ENCODE assay signal across 19 cellular contexts in genomic region chr12:71011261-71011660, GRCh38.
DNase-seq lines count a peak whose midpoint lies in the region; ATAC-seq, FAIRE-seq and TF ChIP-seq lines count a peak whose summit lies in the region.
"Had no signal": no experiment of that assay in that cellular context is flagged by ENCODE, and none has a peak within 500 bp of the region (broad histone marks: within the 10 kb centered on the region; RNA-seq: fewer than 3 reads in every experiment).

No MANE protein-coding gene starts in this region.

- H3K9me2 ChIP-seq in HCT116 (ENCODE audit: insufficient read depth), result no peaks in the 10 kb centered on the region

- RAD21 ChIA-PET in HCT116 (lab: Charles Lee; ENCODE audit: low non-redundant PET in 1 of 2, low total read pairs in 2 of 2, uncharacterized antibody in 2 of 2, unreplicated experiment in 2 of 2), result no interaction called here

- no peaks in the 10 kb centered on the region for H3F3A ChIP-seq in neural progenitor cell (ENCODE audit: low read depth)

- H3K79me2 ChIP-seq in ACC112 (ENCODE audit: control insufficient read depth, insufficient read depth, low read length, unreplicated experiment) (no peaks in the 10 kb centered on the region), HCT116 (ENCODE audit: insufficient read depth, low read length) (no peaks in the 10 kb centered on the region), K562 (ENCODE audit: control insufficient read depth, insufficient read depth, low read length) (no peaks in the 10 kb centered on the region), neural progenitor cell (ENCODE audit: low read depth) (no peaks in the 10 kb centered on the region)

- no peak overlapping the region for H3K4me3 Mint-ChIP-seq in neural progenitor cell
- H3K4me3 Mint-ChIP-seq: activated CD8-positive, alpha-beta memory T cell treated with anti-CD3 and anti-CD28 coated beads, Interleukin-2, amount 10 ng/mL, durations not matched to agents 7 days and 5 days; stimulated activated naive CD8-positive, alpha-beta T cell treated with anti-CD3 and anti-CD28 coated beads, Interleukin-15, Interleukin-2, amounts not matched to agents 100 ng/mL and 50 ng/mL, for 24 hours had no signal

- no peak for TF ChIP-seq POLR2A in HCT116 (IDR thresholded peaks at IDR 0.05; ENCODE audit: borderline replicate concordance, extremely low read depth, insufficient read depth, insufficient read length)
- TF ChIP-seq POLR2A in K562 (conservative IDR thresholded peaks at IDR 0.05), result no peak

- DNase-seq in HCT116 (ENCODE audit: low read depth, low spot score) (no peak), K562 (ENCODE audit: extremely low read depth in 1 of 4, low spot score in 3 of 4) (no peak), kidney glomerular epithelial cell (lab: John Stamatoyannopoulos, UW) (peak; percentile 5), UCSD-AML1 (lab: John Stamatoyannopoulos, UW; ENCODE audit: unreplicated experiment) (no peak), NCI-H526 treated with DMSO at 0.1 percent for 48 hours (lab: John Stamatoyannopoulos, UW) (no peak), neural progenitor cell (ENCODE audit: low spot score) (no peak), mucosa of gallbladder (ENCODE audit: low spot score) (no peak)
- DNase-seq: activated CD8-positive, alpha-beta memory T cell treated with anti-CD3 and anti-CD28 coated beads, Interleukin-2, amount 10 ng/mL, durations not matched to agents 7 days and 5 days; amniotic stem cell; heart left ventricle; NCI-H2029; NCI-H524; OCI-M1; psoas muscle; T1000; uterus had no signal

- TF ChIP-seq CTCF in HCT116 (IDR thresholded peaks at IDR 0.05 in 2 of 3, conservative IDR thresholded peaks at IDR 0.05 in 1 of 3; ENCODE audit: borderline replicate concordance in 1 of 3, insufficient read depth in 1 of 3, low read depth in 2 of 3, low read length in 2 of 3), result no peak
- no peak for TF ChIP-seq CTCF in K562 (IDR thresholded peaks at IDR 0.05 in 2 of 3, conservative IDR thresholded peaks at IDR 0.05 in 1 of 3; ENCODE audit: insufficient read depth in 2 of 3, low read depth in 1 of 3, low read length in 3 of 3)
- TF ChIP-seq CTCF in neural progenitor cell (IDR thresholded peaks at IDR 0.05), result no peak

- no peaks in the 10 kb centered on the region for H3K36me3 Mint-ChIP-seq in neural progenitor cell
- H3K36me3 Mint-ChIP-seq: activated CD8-positive, alpha-beta memory T cell treated with anti-CD3 and anti-CD28 coated beads, Interleukin-2, amount 10 ng/mL, durations not matched to agents 7 days and 5 days had no signal

- under 1% methylated on average over 4 of the region's 4 CpGs for WGBS in K562 (ENCODE audit: insufficient coverage, low coverage, missing lambda C conversion rate)

- H3K27ac ChIP-seq in ACC112 (ENCODE audit: low read depth, low read length) (peak overlapping the region; percentile 75), HCT116 (ENCODE audit: low read depth, low read length) (no peak overlapping the region), K562 (ENCODE audit: extremely low read depth, low read depth, low read length) (no peak overlapping the region), neural progenitor cell (no peak overlapping the region)
- H3K27ac ChIP-seq: heart left ventricle, psoas muscle, uterus had no signal

- peaks cover 22% of the 10 kb centered on the region for H3K4me1 Mint-ChIP-seq in neural progenitor cell
- H3K4me1 Mint-ChIP-seq: activated CD8-positive, alpha-beta memory T cell treated with anti-CD3 and anti-CD28 coated beads, Interleukin-2, amount 10 ng/mL, durations not matched to agents 7 days and 5 days had no signal

- H3K9me1 ChIP-seq in K562 (ENCODE audit: control insufficient read depth, insufficient read depth, low read length), result no peaks in the 10 kb centered on the region

- H3K9me3 Mint-ChIP-seq in neural progenitor cell, result no peaks in the 10 kb centered on the region
- H3K9me3 Mint-ChIP-seq: stimulated activated naive CD8-positive, alpha-beta T cell treated with anti-CD3 and anti-CD28 coated beads, Interleukin-15, Interleukin-2, amounts not matched to agents 100 ng/mL and 50 ng/mL, for 24 hours had no signal

- H3K4me3 ChIP-seq in ACC112 (ENCODE audit: low read depth, low read length), result no peak overlapping the region
- H3K4me3 ChIP-seq in HCT116 (replicated peaks in 1 of 2; ENCODE audit: low read depth in 1 of 2, low read length in 2 of 2), result no peak overlapping the region
- H3K4me3 ChIP-seq in K562, result no peak overlapping the region
- no peak overlapping the region for H3K4me3 ChIP-seq in neural progenitor cell
- H3K4me3 ChIP-seq: GM12878, heart left ventricle, psoas muscle, uterus had no signal

- ATAC-seq in HCT116, result no peak
- ATAC-seq in K562, result no peak
- ATAC-seq: activated CD8-positive, alpha-beta memory T cell treated with anti-CD3 and anti-CD28 coated beads, Interleukin-2, amount 10 ng/mL, durations not matched to agents 7 days and 5 days; GM12878; psoas muscle had no signal

- BruUV-seq in HCT116 (replicated peaks; lab: Mats Ljungman, UMichigan) (no TSS peak), K562 (replicated peaks; lab: Mats Ljungman, UMichigan) (no TSS peak)

- H4K20me1 ChIP-seq in HCT116 (ENCODE audit: insufficient read depth) (no peaks in the 10 kb centered on the region), K562 (replicated peaks; ENCODE audit: control insufficient read depth, insufficient read depth, low read length) (no peaks in the 10 kb centered on the region), neural progenitor cell (ENCODE audit: low read depth) (no peaks in the 10 kb centered on the region)

- CTCF ChIA-PET in HCT116 (lab: Charles Lee) (interaction anchor here (4.5 kb wide), 1 partner anchor 278 kb away, joined by 68 read pairs; no protein-coding TSS in a partner anchor), K562 (lab: Yijun Ruan, JAX; ENCODE audit: low intra/inter-chr PET ratio) (no interaction called here)

- peaks cover 20% of the 10 kb centered on the region for H3K4me1 ChIP-seq in ACC112 (ENCODE audit: control insufficient read depth, insufficient read depth, low read length, unreplicated experiment)
- peaks cover 0 to 5% of the 10 kb centered on the region in 2 experiments; a peak in 1 of 4 replicates for H3K4me1 ChIP-seq in HCT116 (ENCODE audit: control insufficient read depth in 1 of 2, insufficient read depth in 2 of 2, low read length in 2 of 2)
- H3K4me1 ChIP-seq in K562 (replicated peaks in 1 of 2; ENCODE audit: control insufficient read depth in 2 of 2, insufficient read depth in 2 of 2, low read length in 2 of 2), result no peaks in the 10 kb centered on the region
- H3K4me1 ChIP-seq in neural progenitor cell, result peaks cover 9% of the 10 kb centered on the region
- H3K4me1 ChIP-seq: heart left ventricle, psoas muscle, uterus had no signal

- H3K27me3 ChIP-seq in ACC112 (ENCODE audit: insufficient read depth, low read length) (no peaks in the 10 kb centered on the region), HCT116 (ENCODE audit: insufficient read depth, low read length) (no peaks in the 10 kb centered on the region), K562 (ENCODE audit: control insufficient read depth in 2 of 2, insufficient read depth in 2 of 2, low read length in 2 of 2) (no peaks in the 10 kb centered on the region), neural progenitor cell (no peaks in the 10 kb centered on the region)
- H3K27me3 ChIP-seq: heart left ventricle, uterus had no signal

- H3K9ac ChIP-seq in HCT116 (ENCODE audit: low read length), result no peak overlapping the region
- H3K9ac ChIP-seq in K562 (ENCODE audit: insufficient read depth in 1 of 2, low read depth in 2 of 2, low read length in 2 of 2), result no peak overlapping the region
- no peak overlapping the region for H3K9ac ChIP-seq in neural progenitor cell

- H3K27me3 Mint-ChIP-seq in neural progenitor cell (ENCODE audit: insufficient read depth, low read depth), result no peaks in the 10 kb centered on the region
- H3K27me3 Mint-ChIP-seq: activated CD8-positive, alpha-beta memory T cell treated with anti-CD3 and anti-CD28 coated beads, Interleukin-2, amount 10 ng/mL, durations not matched to agents 7 days and 5 days; stimulated activated naive CD8-positive, alpha-beta T cell treated with anti-CD3 and anti-CD28 coated beads, Interleukin-15, Interleukin-2, amounts not matched to agents 100 ng/mL and 50 ng/mL, for 24 hours had no signal

- no peak for TF ChIP-seq EP300 in K562 (IDR thresholded peaks at IDR 0.05; ENCODE audit: low read length)

- no peak for FAIRE-seq in K562 (lab: Jason Lieb, UNC)
- FAIRE-seq: GM12878 had no signal

- H3K9me3 ChIP-seq in HCT116 (ENCODE audit: control insufficient read depth in 1 of 2, insufficient read depth in 1 of 2, low read depth in 1 of 2, low read length in 2 of 2), result no peaks in the 10 kb centered on the region
- no peaks in the 10 kb centered on the region for H3K9me3 ChIP-seq in K562 (replicated peaks; ENCODE audit: control insufficient read depth, insufficient read depth, low read depth, low read length)
- no peaks in the 10 kb centered on the region for H3K9me3 ChIP-seq in neural progenitor cell (ENCODE audit: low read depth)
- H3K9me3 ChIP-seq: heart left ventricle, psoas muscle, uterus had no signal

- POLR2A ChIA-PET in HCT116 (lab: Charles Lee), result no interaction called here
- POLR2A ChIA-PET in K562 (lab: Yijun Ruan, JAX), result no interaction called here

- in situ Hi-C loops in K562 (cut with MboI), result loop anchor here (25.0 kb wide), 2 partner anchors 274 to 424 kb away; no protein-coding TSS in a partner anchor

- H2AFZ ChIP-seq in ACC112 (ENCODE audit: low read length, unreplicated experiment) (no peak overlapping the region), HCT116 (ENCODE audit: low read depth, low read length, poor library complexity, severe bottlenecking) (peak overlapping the region; percentile 30), K562 (ENCODE audit: low read depth, low read length) (no peak overlapping the region), neural progenitor cell (replicated peaks) (no peak overlapping the region)

- TF ChIP-seq RAD21 in HCT116 (IDR thresholded peaks at IDR 0.05; ENCODE audit: low read depth), result no peak
- TF ChIP-seq RAD21 in K562 (CRISPR knock-in tag; conservative IDR thresholded peaks at IDR 0.05 in 1 of 2, IDR thresholded peaks at IDR 0.05 in 1 of 2), result no peak

- intact Hi-C loops in HCT116 (cut with micrococcal nuclease) (loop anchor here (5.0 kb wide), 2 partner anchors 159 to 1134 kb away; no protein-coding TSS in a partner anchor), K562 (cut with micrococcal nuclease) (no loop called here)

- H3K4me2 ChIP-seq in HCT116 (ENCODE audit: low read length) (no peak overlapping the region), K562 (ENCODE audit: insufficient read depth, low read length) (no peak overlapping the region), neural progenitor cell (no peak overlapping the region)

- H3K36me3 ChIP-seq in ACC112 (ENCODE audit: insufficient read depth, low read length) (no peaks in the 10 kb centered on the region), HCT116 (ENCODE audit: control insufficient read depth in 1 of 2, insufficient read depth in 2 of 2, low read length in 2 of 2) (no peaks in the 10 kb centered on the region), K562 (ENCODE audit: control insufficient read depth, insufficient read depth, low read length) (no peaks in the 10 kb centered on the region), neural progenitor cell (no peaks in the 10 kb centered on the region)
- H3K36me3 ChIP-seq: heart left ventricle, uterus had no signal

- H3K27ac Mint-ChIP-seq in neural progenitor cell, result no peak overlapping the region
- H3K27ac Mint-ChIP-seq: activated CD8-positive, alpha-beta memory T cell treated with anti-CD3 and anti-CD28 coated beads, Interleukin-2, amount 10 ng/mL, durations not matched to agents 7 days and 5 days; stimulated activated naive CD8-positive, alpha-beta T cell treated with anti-CD3 and anti-CD28 coated beads, Interleukin-15, Interleukin-2, amounts not matched to agents 100 ng/mL and 50 ng/mL, for 24 hours had no signal
